In genomic region chr17:65660078-65660477, GRCh38 we compare ENCODE assay signal across 24 cellular contexts.
DNase-seq lines count a peak whose midpoint lies in the region; ATAC-seq, FAIRE-seq and TF ChIP-seq lines count a peak whose summit lies in the region.
"Had no signal": no experiment of that assay in that cellular context is flagged by ENCODE, and none has a peak within 500 bp of the region (broad histone marks: within the 10 kb centered on the region; RNA-seq: fewer than 3 reads in every experiment).

No MANE protein-coding gene starts in this region.

- H3K36me3 ChIP-seq in Caco-2 (ENCODE audit: control insufficient read depth, insufficient read depth, low read length) (no peaks in the 10 kb centered on the region), K562 (ENCODE audit: control insufficient read depth, insufficient read depth, low read length) (no peaks in the 10 kb centered on the region)
- H3K36me3 ChIP-seq: BLaER1 treated with 17β-estradiol and CSF1 and Interleukin-3, amounts not matched to agents 10 nM and 100 nM had no signal

- H3K4me2 ChIP-seq in K562 (ENCODE audit: insufficient read depth, low read length): no peak overlapping the region
- H3K4me2 ChIP-seq: A549; BLaER1 treated with 17β-estradiol and CSF1 and Interleukin-3, amounts not matched to agents 10 nM and 100 nM had no signal

- H3K79me2 ChIP-seq in K562 (ENCODE audit: control insufficient read depth, insufficient read depth, low read length): no peaks in the 10 kb centered on the region

- TF ChIP-seq RAD21 in K562 (CRISPR knock-in tag; conservative IDR thresholded peaks at IDR 0.05 in 1 of 2, IDR thresholded peaks at IDR 0.05 in 1 of 2): no peak

- H3K4me1 Mint-ChIP-seq in activated CD8-positive, alpha-beta memory T cell treated with anti-CD3 and anti-CD28 coated beads, Interleukin-2, amount 10 ng/mL, durations not matched to agents 7 days and 5 days: peaks cover 8% of the 10 kb centered on the region
- peaks cover 13% of the 10 kb centered on the region for H3K4me1 Mint-ChIP-seq in Caco-2 (ENCODE audit: low read depth, unreplicated experiment)
- H3K4me1 Mint-ChIP-seq: B cell had no signal

- peak overlapping the region; percentile 44 for H3K27ac Mint-ChIP-seq in activated CD8-positive, alpha-beta memory T cell treated with anti-CD3 and anti-CD28 coated beads, Interleukin-2, amount 10 ng/mL, durations not matched to agents 7 days and 5 days
- H3K27ac Mint-ChIP-seq in Caco-2 (ENCODE audit: unreplicated experiment): peak overlapping the region; percentile 5
- H3K27ac Mint-ChIP-seq: B cell; CD4-positive, alpha-beta T cell; CD8-positive, alpha-beta T cell had no signal

- TF ChIP-seq CTCF in Caco-2 (IDR thresholded peaks at IDR 0.05; ENCODE audit: insufficient read depth in 1 of 2, low read depth in 1 of 2, low read length in 1 of 2, severe bottlenecking in 1 of 2, unreplicated experiment in 1 of 2): no peak
- TF ChIP-seq CTCF in K562 (IDR thresholded peaks at IDR 0.05 in 2 of 3, conservative IDR thresholded peaks at IDR 0.05 in 1 of 3; ENCODE audit: insufficient read depth in 2 of 3, low read depth in 1 of 3, low read length in 3 of 3): no peak

- H3K4me3 ChIP-seq in Caco-2 (ENCODE audit: low read depth, low read length): no peak overlapping the region
- H3K4me3 ChIP-seq in K562: no peak overlapping the region
- H3K4me3 ChIP-seq: A549; BLaER1 treated with 17β-estradiol and CSF1 and Interleukin-3, amounts not matched to agents 10 nM and 100 nM; GM12878 had no signal

- intact Hi-C loops in Caco-2 (cut with micrococcal nuclease; ENCODE audit: unreplicated experiment) (no loop called here), K562 (cut with micrococcal nuclease) (no loop called here)

- WGBS in K562 (ENCODE audit: insufficient coverage, low coverage, missing lambda C conversion rate): no CpG with 5 or more reads among the region's 1 CpG

- H3K9me3 Mint-ChIP-seq in activated CD8-positive, alpha-beta memory T cell treated with anti-CD3 and anti-CD28 coated beads, Interleukin-2, amount 10 ng/mL, durations not matched to agents 7 days and 5 days (ENCODE audit: low read depth): no peaks in the 10 kb centered on the region
- peaks cover 10% of the 10 kb centered on the region for H3K9me3 Mint-ChIP-seq in Caco-2 (ENCODE audit: unreplicated experiment)
- H3K9me3 Mint-ChIP-seq: CD4-positive, alpha-beta T cell; CD8-positive, alpha-beta T cell had no signal

- H3K4me3 Mint-ChIP-seq in activated CD8-positive, alpha-beta memory T cell treated with anti-CD3 and anti-CD28 coated beads, Interleukin-2, amount 10 ng/mL, durations not matched to agents 7 days and 5 days: no peak overlapping the region
- no peak overlapping the region for H3K4me3 Mint-ChIP-seq in Caco-2 (ENCODE audit: unreplicated experiment)
- H3K4me3 Mint-ChIP-seq: B cell; CD4-positive, alpha-beta T cell; CD8-positive, alpha-beta T cell had no signal

- TF ChIP-seq POLR2A in K562 (conservative IDR thresholded peaks at IDR 0.05): no peak

- CTCF ChIA-PET in activated CD8-positive, alpha-beta memory T cell treated with anti-CD3 and anti-CD28 coated beads, Interleukin-2, amount 10 ng/mL, durations not matched to agents 7 days and 5 days (lab: Charles Lee): no interaction called here
- CTCF ChIA-PET in Caco-2 (lab: Charles Lee): no interaction called here
- CTCF ChIA-PET in K562 (lab: Yijun Ruan, JAX; ENCODE audit: low intra/inter-chr PET ratio): no interaction called here

- no peak for FAIRE-seq in K562 (lab: Jason Lieb, UNC)
- FAIRE-seq: A549, GM12878, GM12892, GM18507 had no signal

- no peak overlapping the region for H3K9ac ChIP-seq in K562 (ENCODE audit: insufficient read depth in 1 of 2, low read depth in 2 of 2, low read length in 2 of 2)
- H3K9ac ChIP-seq: BLaER1 treated with 17β-estradiol and CSF1 and Interleukin-3, amounts not matched to agents 10 nM and 100 nM had no signal

- in situ Hi-C loops in K562 (cut with MboI): no loop called here

- no peaks in the 10 kb centered on the region for H3K9me3 ChIP-seq in Caco-2
- no peaks in the 10 kb centered on the region for H3K9me3 ChIP-seq in K562 (replicated peaks; ENCODE audit: control insufficient read depth, insufficient read depth, low read depth, low read length)
- H3K9me3 ChIP-seq: A549 had no signal

- BruUV-seq in Caco-2 (replicated peaks; lab: Mats Ljungman, UMichigan) (no TSS peak), K562 (replicated peaks; lab: Mats Ljungman, UMichigan) (no TSS peak)

- H2AFZ ChIP-seq in K562 (ENCODE audit: low read depth, low read length): no peak overlapping the region

- DNase-seq in activated CD8-positive, alpha-beta memory T cell treated with anti-CD3 and anti-CD28 coated beads, Interleukin-2, amount 10 ng/mL, durations not matched to agents 7 days and 5 days: no peak
- no peak for DNase-seq in activated CD8-positive, alpha-beta memory T cell treated with anti-CD3 and anti-CD28 coated beads, Interleukin-2, amount 50 U/mL, for 48 hours
- DNase-seq in Caco-2: no peak
- no peak for DNase-seq in K562 (ENCODE audit: extremely low read depth in 1 of 4, low spot score in 3 of 4)
- no peak for DNase-seq in GOT3 (lab: John Stamatoyannopoulos, UW)
- DNase-seq in dedifferentiated amniotic fluid mesenchymal stem cell (ENCODE audit: extremely low spot score): no peak
- DNase-seq: AML-193; CD4-positive, alpha-beta T cell; CD8-positive, alpha-beta T cell; DMS 273 treated with DMSO at 0.1 percent for 48 hours; DMS153; DMS53; DMS79; DND-41; EL; GDM1 had no signal

- H3K27ac ChIP-seq in K562 (ENCODE audit: extremely low read depth, low read depth, low read length): no peak overlapping the region
- H3K27ac ChIP-seq: 22Rv1; BLaER1 treated with 17β-estradiol and CSF1 and Interleukin-3, amounts not matched to agents 10 nM and 100 nM; C4-2B had no signal

- H3K4me1 ChIP-seq in Caco-2 (peaks cover 33% of the 10 kb centered on the region), K562 (replicated peaks in 1 of 2; ENCODE audit: control insufficient read depth in 2 of 2, insufficient read depth in 2 of 2, low read length in 2 of 2) (peaks cover 0 to 7% of the 10 kb centered on the region in 2 experiments; a peak in 2 of 5 replicates)

- no peaks in the 10 kb centered on the region for H3K27me3 Mint-ChIP-seq in activated CD8-positive, alpha-beta memory T cell treated with anti-CD3 and anti-CD28 coated beads, Interleukin-2, amount 10 ng/mL, durations not matched to agents 7 days and 5 days
- H3K27me3 Mint-ChIP-seq in Caco-2 (ENCODE audit: insufficient read depth, unreplicated experiment): no peaks in the 10 kb centered on the region
- H3K27me3 Mint-ChIP-seq: B cell; CD4-positive, alpha-beta T cell had no signal

- no peak for TF ChIP-seq EP300 in K562 (IDR thresholded peaks at IDR 0.05; ENCODE audit: low read length)

- no peaks in the 10 kb centered on the region for H4K20me1 ChIP-seq in K562 (replicated peaks; ENCODE audit: control insufficient read depth, insufficient read depth, low read length)
- H4K20me1 ChIP-seq: BLaER1 treated with 17β-estradiol and CSF1 and Interleukin-3, amounts not matched to agents 10 nM and 100 nM had no signal

- no peak for ATAC-seq in activated CD8-positive, alpha-beta memory T cell treated with anti-CD3 and anti-CD28 coated beads, Interleukin-2, amount 10 ng/mL, durations not matched to agents 7 days and 5 days
- ATAC-seq in K562: no peak
- ATAC-seq: CD8-positive, alpha-beta T cell; GM12878 had no signal

- no peaks in the 10 kb centered on the region for H3K9me1 ChIP-seq in K562 (ENCODE audit: control insufficient read depth, insufficient read depth, low read length)

- H3K36me3 Mint-ChIP-seq in activated CD8-positive, alpha-beta memory T cell treated with anti-CD3 and anti-CD28 coated beads, Interleukin-2, amount 10 ng/mL, durations not matched to agents 7 days and 5 days: peaks cover 1% of the 10 kb centered on the region
- peaks cover 8% of the 10 kb centered on the region for H3K36me3 Mint-ChIP-seq in Caco-2 (ENCODE audit: insufficient read depth, unreplicated experiment)
- H3K36me3 Mint-ChIP-seq: CD8-positive, alpha-beta T cell had no signal

- H3K27me3 ChIP-seq in Caco-2 (replicated peaks; ENCODE audit: control insufficient read depth, insufficient read depth, low read length) (no peaks in the 10 kb centered on the region), K562 (ENCODE audit: control insufficient read depth in 2 of 2, insufficient read depth in 2 of 2, low read length in 2 of 2) (peaks cover 0 to 2% of the 10 kb centered on the region in 2 experiments; a peak in 2 of 5 replicates)
- H3K27me3 ChIP-seq: BLaER1 treated with 17β-estradiol and CSF1 and Interleukin-3, amounts not matched to agents 10 nM and 100 nM had no signal

- POLR2A ChIA-PET in Caco-2 (lab: Charles Lee): no interaction called here
- POLR2A ChIA-PET in K562 (lab: Yijun Ruan, JAX): no interaction called here

TF ChIP-seq in K562, 482 proteins besides CTCF, POLR2A, EP300 and RAD21:
- TF ChIP-seq, protein P1, sequence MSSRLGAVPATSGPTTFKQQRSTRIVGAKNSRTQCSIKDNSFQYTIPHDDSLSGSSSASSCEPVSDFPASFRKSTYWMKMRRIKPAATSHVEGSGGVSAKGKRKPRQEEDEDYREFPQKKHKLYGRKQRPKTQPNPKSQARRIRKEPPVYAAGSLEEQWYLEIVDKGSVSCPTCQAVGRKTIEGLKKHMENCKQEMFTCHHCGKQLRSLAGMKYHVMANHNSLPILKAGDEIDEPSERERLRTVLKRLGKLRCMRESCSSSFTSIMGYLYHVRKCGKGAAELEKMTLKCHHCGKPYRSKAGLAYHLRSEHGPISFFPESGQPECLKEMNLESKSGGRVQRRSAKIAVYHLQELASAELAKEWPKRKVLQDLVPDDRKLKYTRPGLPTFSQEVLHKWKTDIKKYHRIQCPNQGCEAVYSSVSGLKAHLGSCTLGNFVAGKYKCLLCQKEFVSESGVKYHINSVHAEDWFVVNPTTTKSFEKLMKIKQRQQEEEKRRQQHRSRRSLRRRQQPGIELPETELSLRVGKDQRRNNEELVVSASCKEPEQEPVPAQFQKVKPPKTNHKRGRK (tag; IDR thresholded peaks at IDR 0.05): peak; percentile 83; the same call in 1 of the 2 replicates
- TF ChIP-seq TCF7 (IDR thresholded peaks at IDR 0.05; ENCODE audit: borderline replicate concordance) (no peak), KLF13 (tag; IDR thresholded peaks at IDR 0.05; ENCODE audit: borderline replicate concordance, low read depth) (no peak), ETV6 (IDR thresholded peaks at IDR 0.05; ENCODE audit: borderline replicate concordance in 1 of 2, low read depth in 2 of 2, low read length in 1 of 2) (no peak), ETV6 (CRISPR knock-in tag; IDR thresholded peaks at IDR 0.05; ENCODE audit: borderline replicate concordance) (no peak)
